Comparison of ENCODE assay signal across 24 cellular contexts in genomic region chr10:121919666-121920065, GRCh38. TPM values are rescaled to one million over a fixed set of nuclear protein-coding genes. Genes with fewer than 3 reads are reported as not detected.
DNase-seq lines count a peak whose midpoint lies in the region; ATAC-seq lines count a peak whose summit lies in the region.
"Had no signal": no experiment of that assay in that cellular context is flagged by ENCODE, and none has a peak within 500 bp of the region (broad histone marks: within the 10 kb centered on the region; RNA-seq: fewer than 3 reads in every experiment).

No MANE protein-coding gene starts in this region.

- peak overlapping the region; percentile 42 for H2AK5ac ChIP-seq in neuronal stem cell (ENCODE audit: low read depth, low read length)

- H2BK15ac ChIP-seq in neuronal stem cell (ENCODE audit: low read length) = no peak overlapping the region

- H2AFZ ChIP-seq in neuronal stem cell (ENCODE audit: low read length) = no peak overlapping the region

- H3K4ac ChIP-seq in neuronal stem cell (ENCODE audit: low read length) = no peak overlapping the region

- H3K27me3 ChIP-seq in neuronal stem cell (ENCODE audit: control insufficient read depth in 3 of 3, insufficient read depth in 3 of 3, low read depth in 1 of 3, low read length in 3 of 3) = no peaks in the 10 kb centered on the region
- H3K27me3 ChIP-seq: dorsolateral prefrontal cortex, SJSA1, thyroid gland had no signal

- H2BK5ac ChIP-seq in neuronal stem cell (ENCODE audit: low read length) = no peak overlapping the region

- WGBS in neuronal stem cell (ENCODE audit: extremely low coverage in 2 of 2, insufficient read length in 2 of 2, insufficient replicate concordance in 1 of 2), 2 donors = no CpG with 5 or more reads among the region's 10 CpGs

- peak; percentile 59 for ATAC-seq in GM19035 (IDR thresholded peaks at IDR 0.05; ENCODE audit: unreplicated experiment)
- ATAC-seq in GM21529 (IDR thresholded peaks at IDR 0.05; ENCODE audit: unreplicated experiment) = peak; percentile 86
- peak; percentile 81 for ATAC-seq in HG03280 (IDR thresholded peaks at IDR 0.05; ENCODE audit: unreplicated experiment)
- ATAC-seq in GM18873 (IDR thresholded peaks at IDR 0.05; ENCODE audit: low FRiP score, unreplicated experiment) = no peak
- no peak for ATAC-seq in GM18517 (IDR thresholded peaks at IDR 0.05; ENCODE audit: unreplicated experiment)
- ATAC-seq: activated CD4-positive, CD25-positive, alpha-beta regulatory T cell treated with anti-CD3 and anti-CD28 coated beads, Interleukin-2, amount 50 U/mL, for 24 hours; activated CD8-positive, alpha-beta T cell treated with anti-CD3 and anti-CD28 coated beads, Interleukin-2, amount 10 ng/mL, durations not matched to agents 7 days and 5 days; activated naive CD8-positive, alpha-beta T cell treated with anti-CD3 and anti-CD28 coated beads, Interleukin-2, amount 50 U/mL, for 24 hours; K562; stimulated activated naive CD8-positive, alpha-beta T cell treated with anti-CD3 and anti-CD28 coated beads, Interleukin-15, amount 100 ng/mL, for 72 hours; T-cell had no signal

- DNase-seq in neuronal stem cell (ENCODE audit: low spot score) = no peak
- no peak for DNase-seq in D341Med (ENCODE audit: low spot score)
- DNase-seq: activated CD8-positive, alpha-beta T cell treated with anti-CD3 and anti-CD28 coated beads, Interleukin-2, amount 10 ng/mL, durations not matched to agents 7 days and 5 days; activated effector memory CD4-positive, alpha-beta T cell treated with anti-CD3 and anti-CD28 coated beads, Interleukin-2, amount 50 U/mL, for 16 hours; activated naive CD8-positive, alpha-beta T cell treated with anti-CD3 and anti-CD28 coated beads, Interleukin-2, amount 50 U/mL, for 24 hours; activated T-cell treated with anti-CD3 and anti-CD28 coated beads for 4 hours; Calu3; dorsolateral prefrontal cortex; NCI-H1694 treated with DMSO at 0.1 percent for 48 hours; NCI-H2171; NCI-H524 treated with DMSO at 0.1 percent for 48 hours; stimulated activated naive CD8-positive, alpha-beta T cell treated with anti-CD3 and anti-CD28 coated beads, Interleukin-15, amount 100 ng/mL, for 72 hours; T-cell; thyroid gland had no signal

- H3K18ac ChIP-seq in neuronal stem cell (ENCODE audit: low read length) = no peak overlapping the region

- H3K9ac ChIP-seq in neuronal stem cell (ENCODE audit: low read depth, low read length, poor library complexity) = no peak overlapping the region

- H3K79me1 ChIP-seq in neuronal stem cell (ENCODE audit: low read depth, low read length) = peaks cover 3% of the 10 kb centered on the region

- H2BK120ac ChIP-seq in neuronal stem cell (ENCODE audit: low read depth, low read length) = no peak overlapping the region

- H3K9me3 ChIP-seq in neuronal stem cell (replicated peaks in 1 of 2; ENCODE audit: control insufficient read depth in 2 of 2, insufficient read depth in 1 of 2, low read depth in 1 of 2, low read length in 2 of 2) = peaks cover 0 to 9% of the 10 kb centered on the region in 2 donors
- H3K9me3 ChIP-seq: prostate gland, SJSA1, thyroid gland had no signal

- H3K14ac ChIP-seq in neuronal stem cell (ENCODE audit: low read length) = no peak overlapping the region

- H3K36me3 ChIP-seq in neuronal stem cell (replicated peaks in 1 of 2; ENCODE audit: control insufficient read depth in 2 of 2, insufficient read depth in 2 of 2, low read length in 2 of 2) = peaks cover 3 to 52% of the 10 kb centered on the region in 2 donors
- H3K36me3 ChIP-seq: prostate gland had no signal

- H3K27ac ChIP-seq in neuronal stem cell (replicated peaks; ENCODE audit: low read length) = no peak overlapping the region
- H3K27ac ChIP-seq: C4-2B, prostate gland, SJSA1, thyroid gland had no signal

- peaks cover 2 to 6% of the 10 kb centered on the region in 2 donors for H3K4me1 ChIP-seq in neuronal stem cell (ENCODE audit: control insufficient read depth in 2 of 2, insufficient read depth in 1 of 2, low read depth in 1 of 2, low read length in 2 of 2)
- H3K4me1 ChIP-seq: prostate gland, SJSA1, thyroid gland had no signal

- H3K4me2 ChIP-seq in neuronal stem cell (ENCODE audit: insufficient read depth, low read length, poor library complexity, severe bottlenecking) = no peak overlapping the region

- H4K8ac ChIP-seq in neuronal stem cell (ENCODE audit: low read depth, low read length) = no peak overlapping the region

- H3K4me3 ChIP-seq in neuronal stem cell (ENCODE audit: low read length in 2 of 2) = no peak overlapping the region
- H3K4me3 ChIP-seq: dorsolateral prefrontal cortex, K562, prostate gland, SJSA1, thyroid gland had no signal

- no peak overlapping the region for H4K91ac ChIP-seq in neuronal stem cell (ENCODE audit: low read depth, low read length, poor library complexity)

- H2BK12ac ChIP-seq in neuronal stem cell (ENCODE audit: low read length) = no peak overlapping the region

- no peak overlapping the region for H3K23ac ChIP-seq in neuronal stem cell (ENCODE audit: low read depth, low read length, poor library complexity)

RNA-seq across cellular contexts. Expression of gene ATE1, which starts 8.2 kb away (rescaled TPM):
- polyA plus RNA-seq in neuronal stem cell (2013, experiment 1 of 2) = 11.5 TPM
- polyA plus RNA-seq in neuronal stem cell (2013, experiment 2 of 2) = 12.5 TPM

RNA-seq across cellular contexts. Expression of gene NSMCE4A, which starts 55.4 kb away (rescaled TPM):
- 123 TPM for polyA plus RNA-seq in neuronal stem cell (2013, experiment 1 of 2)
- polyA plus RNA-seq in neuronal stem cell (2013, experiment 2 of 2) = 126 TPM

Comparison
In these comparisons a context has a peak if more than half of its experiments do, and no peak if none do; other contexts are left out.
1. ATAC-seq: peak in GM19035 (single experiment), GM21529 (single experiment) and HG03280 (single experiment); none in GM18873 (single experiment) and GM18517 (single experiment).